ENCODE assay signal across 8 cellular contexts in the genomic region with DNA sequence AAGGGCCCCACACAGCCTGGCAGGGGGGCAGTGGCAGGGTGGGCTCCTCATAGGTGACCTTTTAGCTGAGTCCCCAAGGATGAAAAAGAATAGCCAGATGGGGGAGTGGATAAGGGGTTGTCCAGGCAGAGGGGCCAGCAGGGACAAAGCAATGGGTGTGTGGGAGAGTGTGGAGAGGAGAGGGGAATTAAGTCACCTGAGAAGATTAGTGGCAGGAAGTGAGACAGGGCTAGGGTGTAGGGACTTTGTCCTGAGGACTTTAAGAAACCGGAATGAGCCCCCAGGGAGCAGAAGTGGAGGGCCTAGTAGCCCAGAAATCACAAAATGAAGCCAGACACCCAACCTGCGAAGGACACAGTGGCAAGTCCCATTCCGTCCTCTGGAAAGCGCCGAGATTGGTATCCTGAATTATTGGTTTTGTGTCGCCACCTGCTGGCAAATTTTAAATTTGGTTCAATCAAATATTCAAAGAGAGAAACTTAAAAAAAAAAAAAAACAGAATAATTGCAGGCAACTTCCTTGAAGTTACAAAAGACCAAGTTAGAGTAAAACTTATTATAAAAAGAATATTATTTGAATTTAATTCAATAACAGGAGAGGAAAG.
DNase-seq lines count a peak whose midpoint lies in the region; ATAC-seq and TF ChIP-seq lines count a peak whose summit lies in the region.

No MANE protein-coding gene starts in this region.

- no peaks in the 10 kb centered on the region for H3K4me1 ChIP-seq in CD4-positive, CD25-positive, alpha-beta regulatory T cell (ENCODE audit: control insufficient read depth, insufficient read depth, low read length, poor library complexity, severe bottlenecking)
- H3K4me1 ChIP-seq in colonic mucosa = no peaks in the 10 kb centered on the region
- H3K4me1 ChIP-seq in lower lobe of right lung = no peaks in the 10 kb centered on the region

- H3K9ac ChIP-seq in colonic mucosa (ENCODE audit: low read depth in 2 of 2, low read length in 2 of 2) = no peak overlapping the region

- peak; percentile 36 for TF ChIP-seq CTCF in colonic mucosa (IDR thresholded peaks at IDR 0.05)
- peak; percentile 49 for TF ChIP-seq CTCF in lower lobe of right lung (IDR thresholded peaks at IDR 0.05)

- peak in 2 of 3 donors; percentile 10 to 51 for DNase-seq in CD4-positive, CD25-positive, alpha-beta regulatory T cell
- DNase-seq in NCI-H1417 treated with DMSO at 0.1 percent for 48 hours (lab: John Stamatoyannopoulos, UW) (peak; percentile 34), T-cell (peak in 23 of 34 experiments; percentile 1 to 38 (median 10)), colonic mucosa (peak; percentile 69), lower lobe of right lung (no peak), substantia nigra (lab: John Stamatoyannopoulos, UW) (peak in 26 of 49 donors; percentile 0 to 28 (median 6))

- CTCF ChIA-PET in T-cell (lab: Charles Lee) = interaction anchor here (0.6 to 3.0 kb wide), 5 partner anchors 324 to 1436 kb away, joined by 3 to 12 read pairs (median 9); no protein-coding TSS in a partner anchor

- no peak overlapping the region for H3K4me3 ChIP-seq in CD4-positive, CD25-positive, alpha-beta regulatory T cell (ENCODE audit: low read depth, low read length)
- H3K4me3 ChIP-seq in colonic mucosa = no peak overlapping the region
- H3K4me3 ChIP-seq in lower lobe of right lung = no peak overlapping the region

- peaks cover 1% of the 10 kb centered on the region for H3K27me3 ChIP-seq in CD4-positive, CD25-positive, alpha-beta regulatory T cell (ENCODE audit: control insufficient read depth, insufficient read depth, low read length)
- H3K27me3 ChIP-seq in colonic mucosa = no peaks in the 10 kb centered on the region
- H3K27me3 ChIP-seq in lower lobe of right lung (ENCODE audit: low read depth) = no peaks in the 10 kb centered on the region

- intact Hi-C loops in colonic mucosa (cut with DNase I) (loop anchor here (5.0 to 10.0 kb wide), 2 partner anchors 919 to 1436 kb away; no protein-coding TSS in a partner anchor), lower lobe of right lung (cut with DNase I) (no loop called here)

- no peaks in the 10 kb centered on the region for H3K9me3 ChIP-seq in CD4-positive, CD25-positive, alpha-beta regulatory T cell (ENCODE audit: control insufficient read depth in 2 of 2, low read length in 2 of 2)
- H3K9me3 ChIP-seq in colonic mucosa (no peaks in the 10 kb centered on the region), lower lobe of right lung (no peaks in the 10 kb centered on the region)

- peaks cover 4% of the 10 kb centered on the region for H3K27me3 Mint-ChIP-seq in CD4-positive, CD25-positive, alpha-beta regulatory T cell
- peaks cover 5 to 7% of the 10 kb centered on the region in 2 donors for H3K27me3 Mint-ChIP-seq in T-cell

- peaks cover 0 to 2% (median 0%) of the 10 kb centered on the region in 7 donors for H3K9me3 Mint-ChIP-seq in CD4-positive, CD25-positive, alpha-beta regulatory T cell
- H3K9me3 Mint-ChIP-seq in T-cell = no peaks in the 10 kb centered on the region

- H3K36me3 ChIP-seq in CD4-positive, CD25-positive, alpha-beta regulatory T cell (ENCODE audit: control insufficient read depth, insufficient read depth, low read length) = no peaks in the 10 kb centered on the region
- H3K36me3 ChIP-seq in colonic mucosa (no peaks in the 10 kb centered on the region), lower lobe of right lung (no peaks in the 10 kb centered on the region)

- H3K27ac ChIP-seq in CD4-positive, CD25-positive, alpha-beta regulatory T cell (ENCODE audit: insufficient read depth, low read length, poor library complexity, severe bottlenecking) = no peak overlapping the region
- H3K27ac ChIP-seq in colonic mucosa (no peak overlapping the region), lower lobe of right lung (no peak overlapping the region), substantia nigra (ENCODE audit: low read depth, low read length, poor library complexity, severe bottlenecking) (no peak overlapping the region)

- ATAC-seq in CD4-positive, CD25-positive, alpha-beta regulatory T cell (ENCODE audit: low read depth in 2 of 2) = no peak
- ATAC-seq in GM21515 (IDR thresholded peaks at IDR 0.05; ENCODE audit: unreplicated experiment) (peak; percentile 68), T-cell (replicated peaks in 1 of 4) (no peak), lower lobe of right lung (peak; percentile 67 to 71), HG02938 (IDR thresholded peaks at IDR 0.05; ENCODE audit: unreplicated experiment) (no peak)

- H3K4me1 Mint-ChIP-seq in CD4-positive, CD25-positive, alpha-beta regulatory T cell = no peaks in the 10 kb centered on the region
- no peaks in the 10 kb centered on the region for H3K4me1 Mint-ChIP-seq in T-cell

- H3K4me3 Mint-ChIP-seq in CD4-positive, CD25-positive, alpha-beta regulatory T cell = no peak overlapping the region
- no peak overlapping the region for H3K4me3 Mint-ChIP-seq in T-cell

- POLR2A ChIA-PET in T-cell (lab: Charles Lee) = no interaction called here

- H3K27ac Mint-ChIP-seq in CD4-positive, CD25-positive, alpha-beta regulatory T cell = no peak overlapping the region
- H3K27ac Mint-ChIP-seq in T-cell = no peak overlapping the region

- no peaks in the 10 kb centered on the region for H3K36me3 Mint-ChIP-seq in CD4-positive, CD25-positive, alpha-beta regulatory T cell
- no peaks in the 10 kb centered on the region for H3K36me3 Mint-ChIP-seq in T-cell

Comparison
In these comparisons a context has a peak if more than half of its experiments do, and no peak if none do; other contexts are left out.
1. ATAC-seq: peak in GM21515 (single experiment) and lower lobe of right lung (2 of 2); none in CD4-positive, CD25-positive, alpha-beta regulatory T cell (0 of 2), T-cell (0 of 4) and HG02938 (single experiment).